In genomic region chr5:78984020-78984610, GRCh38 we compare ENCODE assay signal across 1 cellular context.
A peak's percentile ranks its signal among the peaks of the same experiment; 100 is the strongest.
TF ChIP-seq lines count a peak whose summit lies in the region.

No MANE protein-coding gene starts in this region.

TF ChIP-seq in HEK293, 187 proteins besides CTCF, POLR2A, EP300 and RAD21 (continued from another document and continues in another):
- 0 out of 2 replicates have a peak, but pooled peaks have one; percentile 13 for TF ChIP-seq ZNF518A (tag by site-specific recombination; conservative IDR thresholded peaks at IDR 0.05; ENCODE audit: low read depth)
- no peak for TF ChIP-seq BCL6B (tag by site-specific recombination; IDR thresholded peaks at IDR 0.05)
- no peak for TF ChIP-seq ZNF433 (tag by site-specific recombination; IDR thresholded peaks at IDR 0.05; ENCODE audit: low read depth)
- no peak for TF ChIP-seq ZNF658 (tag by site-specific recombination; IDR thresholded peaks at IDR 0.05)
- no peak for TF ChIP-seq GLIS2 (tag by site-specific recombination; IDR thresholded peaks at IDR 0.05)
- no peak for TF ChIP-seq ZNF529 (tag by site-specific recombination; IDR thresholded peaks at IDR 0.05; ENCODE audit: insufficient replicate concordance)
- TF ChIP-seq ZNF280D (tag by site-specific recombination; IDR thresholded peaks at IDR 0.05), result no peak
- no peak for TF ChIP-seq ZNF530 (tag by site-specific recombination; IDR thresholded peaks at IDR 0.05; ENCODE audit: low read depth)
- no peak for TF ChIP-seq REPIN1 (tag by site-specific recombination; IDR thresholded peaks at IDR 0.05; ENCODE audit: low read depth)
- TF ChIP-seq KLF17 (tag by site-specific recombination; IDR thresholded peaks at IDR 0.05), result no peak
- no peak for TF ChIP-seq ZBTB11 (tag by site-specific recombination; conservative IDR thresholded peaks at IDR 0.05; ENCODE audit: low read depth)
- TF ChIP-seq ZFHX2 (tag by site-specific recombination; conservative IDR thresholded peaks at IDR 0.05), result peak; percentile 90
- TF ChIP-seq PRDM2 (tag by site-specific recombination; IDR thresholded peaks at IDR 0.05; ENCODE audit: borderline replicate concordance), result no peak
- TF ChIP-seq ZNF121 (tag by site-specific recombination; IDR thresholded peaks at IDR 0.05), result no peak
- TF ChIP-seq SETDB1 (IDR thresholded peaks at IDR 0.05; ENCODE audit: insufficient read length, low read length), result no peak
- TF ChIP-seq TCF7L2 (IDR thresholded peaks at IDR 0.05; ENCODE audit: borderline replicate concordance, low read depth, low read length), result no peak
- TF ChIP-seq ZNF654 (tag by site-specific recombination; IDR thresholded peaks at IDR 0.05; ENCODE audit: low read depth), result no peak
- no peak for TF ChIP-seq ZSCAN16 (tag by site-specific recombination; IDR thresholded peaks at IDR 0.05)
- no peak for TF ChIP-seq ZNF394 (tag by site-specific recombination; IDR thresholded peaks at IDR 0.05; ENCODE audit: borderline replicate concordance)
- 0 out of 2 replicates have a peak, but pooled peaks have one; percentile 26 for TF ChIP-seq ZNF324 (tag by site-specific recombination; IDR thresholded peaks at IDR 0.05)
- no peak for TF ChIP-seq ZNF791 (tag by site-specific recombination; IDR thresholded peaks at IDR 0.05)
- TF ChIP-seq ZSCAN5A (tag by site-specific recombination; IDR thresholded peaks at IDR 0.05), result no peak
- TF ChIP-seq ZNF335 (tag by site-specific recombination; conservative IDR thresholded peaks at IDR 0.05), result peak; percentile 79
- no peak for TF ChIP-seq ZNF571 (tag by site-specific recombination; IDR thresholded peaks at IDR 0.05)
- TF ChIP-seq TRIM28 (IDR thresholded peaks at IDR 0.05; ENCODE audit: borderline replicate concordance, low read length), result no peak
- no peak for TF ChIP-seq ZNF416 (tag by site-specific recombination; IDR thresholded peaks at IDR 0.05)
- TF ChIP-seq ZNF701 (tag by site-specific recombination; IDR thresholded peaks at IDR 0.05), result no peak
- no peak for TF ChIP-seq ZNF423 (tag by site-specific recombination; IDR thresholded peaks at IDR 0.05)
- no peak for TF ChIP-seq ZNF488 (tag by site-specific recombination; IDR thresholded peaks at IDR 0.05)
- TF ChIP-seq ZFP69B (tag by site-specific recombination; IDR thresholded peaks at IDR 0.05), result no peak
- no peak for TF ChIP-seq ZNF777 (tag by site-specific recombination; IDR thresholded peaks at IDR 0.05; ENCODE audit: borderline replicate concordance)
- peak; percentile 84 for TF ChIP-seq EGR2 (tag by site-specific recombination; IDR thresholded peaks at IDR 0.05; ENCODE audit: low read depth)
- peak; percentile 60 for TF ChIP-seq ZNF501 (tag by site-specific recombination; IDR thresholded peaks at IDR 0.05)
- peak; percentile 60; the same call in 1 of the 2 replicates for TF ChIP-seq KLF8 (tag by site-specific recombination; IDR thresholded peaks at IDR 0.05)
- TF ChIP-seq ZNF626 (tag by site-specific recombination; IDR thresholded peaks at IDR 0.05), result no peak
- TF ChIP-seq ZNF140 (tag by site-specific recombination; IDR thresholded peaks at IDR 0.05), result no peak
